In the genomic region with DNA sequence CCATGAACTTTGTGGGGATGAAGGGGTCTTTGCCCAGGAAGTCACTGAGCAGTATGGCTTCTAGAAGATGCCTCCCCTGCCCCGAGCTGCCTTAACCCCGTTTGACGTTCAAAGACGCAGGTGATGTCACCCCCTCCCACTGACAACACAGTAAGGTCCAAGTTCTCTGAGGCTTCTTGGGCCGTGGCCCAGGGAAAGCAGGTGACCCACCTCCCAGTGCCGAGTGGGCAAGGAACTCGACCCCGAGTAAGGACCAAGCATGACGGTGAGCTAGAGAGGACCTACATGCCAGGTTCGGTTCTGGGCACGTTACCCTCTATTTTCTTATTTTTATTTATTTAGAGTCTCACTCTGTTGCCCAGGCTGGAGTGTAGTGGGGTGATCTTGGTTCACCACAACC, we compare ENCODE assay signal across 28 cellular contexts.
"Had no signal": no experiment of that assay in that cellular context is flagged by ENCODE, and none has a peak within 500 bp of the region (broad histone marks: within the 10 kb centered on the region; RNA-seq: fewer than 3 reads in every experiment).

No MANE protein-coding gene starts in this region.

- ATAC-seq: naive thymus-derived CD8-positive, alpha-beta T cell; natural killer cell treated with Interleukin-12 subunit alpha and Interleukin-12 subunit beta and Interleukin-15 and Interleukin-18, amount 100 ng/mL, for 72 hours; psoas muscle; right cardiac atrium; right lobe of liver; stimulated activated memory B cell treated with anti-CD40 and anti-IgM and Interleukin-4, amounts not matched to agents 10 μg/mL and 1 μg/mL and 100 μg/mL, for 72 hours; stimulated activated naive CD8-positive, alpha-beta T cell treated with anti-CD3 and anti-CD28 coated beads, Interleukin-15, amount 100 ng/mL, for 72 hours; stimulated activated naive CD8-positive, alpha-beta T cell treated with anti-CD3 and anti-CD28 coated beads, Interleukin-15, Interleukin-2, amounts not matched to agents 100 U/mL and 50 U/mL, for 24 hours had no signal

- H3K9ac ChIP-seq: parathyroid adenoma had no signal

- H3K27me3 ChIP-seq: ovary, right lobe of liver, sigmoid colon, suprapubic skin, testis, tibial artery, transverse colon, upper lobe of left lung, vagina had no signal

- H3K27ac ChIP-seq: neutrophil, ovary, parathyroid adenoma, psoas muscle, right lobe of liver, sigmoid colon, suprapubic skin, testis, tibial artery, transverse colon, upper lobe of left lung, vagina had no signal

- H3K36me3 ChIP-seq: neutrophil, ovary, right lobe of liver, sigmoid colon, suprapubic skin, transverse colon, upper lobe of left lung, vagina had no signal

- H3K9me3 ChIP-seq: neutrophil, ovary, psoas muscle, right lobe of liver, sigmoid colon, suprapubic skin, testis, tibial artery, transverse colon, upper lobe of left lung, vagina had no signal

- H3K4me1 ChIP-seq: parathyroid adenoma, psoas muscle, right lobe of liver, sigmoid colon, suprapubic skin, testis, tibial artery, upper lobe of left lung, vagina had no signal

- DNase-seq: naive thymus-derived CD8-positive, alpha-beta T cell; nephron progenitor cell; nucleus accumbens; ovary; psoas muscle; right cardiac atrium; right lobe of liver; sigmoid colon; small intestine; stimulated activated CD4-positive, alpha-beta T cell treated with anti-CD3 and anti-CD28 coated beads, Interleukin-15, amount 100 ng/mL, for 24 hours; stimulated activated CD4-positive, alpha-beta T cell treated with anti-CD3 and anti-CD28 coated beads, Interleukin-2, amount 100 ng/mL, for 24 hours; stimulated activated CD4-positive, alpha-beta T cell treated with anti-CD3 and anti-CD28 coated beads, Interleukin-2, amount 100 ng/mL, for 48 hours; stimulated activated CD4-positive, alpha-beta T cell treated with anti-CD3 and anti-CD28 coated beads, Interleukin-4, amount 100 ng/mL, for 4 hours; stimulated activated CD8-positive, alpha-beta memory T cell treated with anti-CD3 and anti-CD28 coated beads, Interleukin-4, amount 100 ng/mL, for 48 hours; stimulated activated naive CD4-positive, alpha-beta T cell; stimulated activated naive CD8-positive, alpha-beta T cell treated with anti-CD3 and anti-CD28 coated beads, Interleukin-15, amount 100 ng/mL, for 72 hours; stimulated activated naive CD8-positive, alpha-beta T cell treated with anti-CD3 and anti-CD28 coated beads, Interleukin-15, Interleukin-2, amounts not matched to agents 100 U/mL and 50 U/mL, for 24 hours; substantia nigra; testis; tibial artery; transverse colon; upper lobe of left lung had no signal

- H3K4me3 ChIP-seq: ovary, psoas muscle, right lobe of liver, sigmoid colon, suprapubic skin, testis, tibial artery, transverse colon, upper lobe of left lung, vagina had no signal
